Comparison of ENCODE assay signal across 19 cellular contexts in the genomic region with DNA sequence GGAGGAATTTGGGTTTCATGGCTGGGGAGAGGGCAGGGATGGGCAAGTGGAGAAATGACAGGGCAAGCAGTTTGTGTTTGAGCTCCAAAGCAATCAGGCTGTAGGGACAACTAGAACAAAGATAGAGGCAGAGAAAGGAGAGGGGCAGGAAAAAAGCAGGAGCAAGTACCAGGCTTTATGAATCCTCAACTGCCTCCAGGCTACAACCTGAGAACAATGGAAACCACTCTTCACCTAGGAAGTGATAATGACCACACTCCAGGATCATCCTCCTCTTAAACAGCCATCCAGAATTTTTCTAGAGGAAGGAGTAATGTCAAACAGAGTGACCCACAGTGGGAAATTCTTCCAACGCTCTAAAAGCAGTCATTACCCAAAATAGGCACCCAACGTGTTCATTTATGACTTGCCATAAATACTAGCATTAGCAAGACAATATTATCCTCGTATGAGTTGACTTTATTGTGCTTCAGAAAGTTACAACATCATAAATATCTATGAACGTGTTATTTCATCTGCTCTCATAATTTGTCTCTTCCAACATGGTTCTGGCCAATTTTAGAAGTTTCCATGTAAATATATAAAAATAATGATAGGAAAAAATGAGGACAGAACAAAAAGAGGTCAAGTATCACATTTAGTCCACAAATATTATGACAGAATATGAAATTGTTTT. TPM values are rescaled to one million over a fixed set of nuclear protein-coding genes. Genes with fewer than 3 reads are reported as not detected.
"Had no signal": no experiment of that assay in that cellular context is flagged by ENCODE, and none has a peak within 500 bp of the region (broad histone marks: within the 10 kb centered on the region; RNA-seq: fewer than 3 reads in every experiment).

No MANE protein-coding gene starts in this region.

- H3K36me3 Mint-ChIP-seq: brain; natural killer cell treated with Interleukin-12 subunit alpha and Interleukin-12 subunit beta and Interleukin-15 and Interleukin-18, amount 100 ng/mL, for 72 hours; stimulated activated naive B cell treated with anti-CD40 and anti-IgM and Interleukin-4, amounts not matched to agents 10 μg/mL and 1 μg/mL and 100 μg/mL, for 72 hours; type B pancreatic cell had no signal

- ATAC-seq: natural killer cell treated with Interleukin-12 subunit alpha and Interleukin-12 subunit beta and Interleukin-15 and Interleukin-18, amount 100 ng/mL, for 72 hours; stimulated activated naive B cell treated with anti-CD40 and anti-IgM and Interleukin-4, amounts not matched to agents 10 μg/mL and 1 μg/mL and 100 μg/mL, for 72 hours had no signal

- H3K9me3 Mint-ChIP-seq: activated B cell treated with CpG ODN at 0.5 μM for 24 hours; activated naive CD4-positive, alpha-beta T cell treated with anti-CD3 and anti-CD28 coated beads, Interleukin-2, amount 50 U/mL, for 24 hours; activated T-helper 1 cell treated with anti-CD3 and anti-CD28 coated beads, Interleukin-12 subunit alpha, Interleukin-12 subunit beta, Interleukin-2, Interleukin-4 antibody, amounts not matched to agents 30 ng/mL and 10 ng/mL and 1 ng/mL, durations not matched to agents 14 hours and 24 hours and 36 hours; brain; natural killer cell treated with Interleukin-12 subunit alpha and Interleukin-12 subunit beta and Interleukin-15 and Interleukin-18, amount 100 ng/mL, for 72 hours; type B pancreatic cell had no signal

- H3K4me3 Mint-ChIP-seq: activated B cell treated with CpG ODN at 0.5 μM for 24 hours; activated naive CD4-positive, alpha-beta T cell treated with anti-CD3 and anti-CD28 coated beads, Interleukin-2, amount 50 U/mL, for 24 hours; activated T-helper 1 cell treated with anti-CD3 and anti-CD28 coated beads, Interleukin-12 subunit alpha, Interleukin-12 subunit beta, Interleukin-2, Interleukin-4 antibody, amounts not matched to agents 30 ng/mL and 10 ng/mL and 1 ng/mL, durations not matched to agents 14 hours and 24 hours and 36 hours; brain; natural killer cell treated with Interleukin-12 subunit alpha and Interleukin-12 subunit beta and Interleukin-15 and Interleukin-18, amount 100 ng/mL, for 72 hours; stimulated activated naive B cell treated with anti-CD40 and anti-IgM and Interleukin-4, amounts not matched to agents 10 μg/mL and 1 μg/mL and 100 μg/mL, for 72 hours; type B pancreatic cell had no signal

- H3K27ac Mint-ChIP-seq: activated B cell treated with CpG ODN at 0.5 μM for 24 hours; activated naive CD4-positive, alpha-beta T cell treated with anti-CD3 and anti-CD28 coated beads, Interleukin-2, amount 50 U/mL, for 24 hours; activated T-helper 1 cell treated with anti-CD3 and anti-CD28 coated beads, Interleukin-12 subunit alpha, Interleukin-12 subunit beta, Interleukin-2, Interleukin-4 antibody, amounts not matched to agents 30 ng/mL and 10 ng/mL and 1 ng/mL, durations not matched to agents 14 hours and 24 hours and 36 hours; brain; natural killer cell treated with Interleukin-12 subunit alpha and Interleukin-12 subunit beta and Interleukin-15 and Interleukin-18, amount 100 ng/mL, for 72 hours; stimulated activated naive B cell treated with anti-CD40 and anti-IgM and Interleukin-4, amounts not matched to agents 10 μg/mL and 1 μg/mL and 100 μg/mL, for 72 hours; type B pancreatic cell had no signal

- DNase-seq: activated B cell treated with CpG ODN at 0.5 μM for 24 hours; activated CD4-positive, alpha-beta T cell treated with anti-CD3 and anti-CD28 coated beads for 4 hours; activated CD4-positive, alpha-beta T cell treated with anti-CD3 and anti-CD28 coated beads, Interleukin-2, amount 50 U/mL, for 48 hours; activated gamma-delta T cell treated with Interleukin-2 at 50 U/mL for 16 hours; aorta; caudate nucleus; dermis blood vessel endothelial cell; effector CD8-positive, alpha-beta T cell; head of caudate nucleus; hypothalamus; stimulated activated CD4-positive, alpha-beta T cell treated with anti-CD3 and anti-CD28 coated beads, Interleukin-2, amount 100 ng/mL, for 48 hours; stimulated activated CD8-positive, alpha-beta memory T cell treated with anti-CD3 and anti-CD28 coated beads, Interleukin-4, amount 100 ng/mL, for 48 hours; stimulated activated naive B cell treated with anti-CD40 and anti-IgM and Interleukin-4, amounts not matched to agents 10 μg/mL and 1 μg/mL and 100 μg/mL, for 72 hours; T-helper 9 cell had no signal

- H3K27me3 Mint-ChIP-seq: type B pancreatic cell had no signal

- H3K4me1 Mint-ChIP-seq: activated naive CD4-positive, alpha-beta T cell treated with anti-CD3 and anti-CD28 coated beads, Interleukin-2, amount 50 U/mL, for 24 hours had no signal

RNA-seq across cellular contexts. Expression of gene TNFAIP8L3, which starts 50.5 kb away (rescaled TPM):
- total RNA-seq: activated B cell treated with CpG ODN at 0.5 μM for 24 hours; natural killer cell treated with Interleukin-12 subunit alpha and Interleukin-12 subunit beta and Interleukin-15 and Interleukin-18, amount 100 ng/mL, for 72 hours had no signal
